1 cellular context compared by ENCODE assay signal in the genomic region with DNA sequence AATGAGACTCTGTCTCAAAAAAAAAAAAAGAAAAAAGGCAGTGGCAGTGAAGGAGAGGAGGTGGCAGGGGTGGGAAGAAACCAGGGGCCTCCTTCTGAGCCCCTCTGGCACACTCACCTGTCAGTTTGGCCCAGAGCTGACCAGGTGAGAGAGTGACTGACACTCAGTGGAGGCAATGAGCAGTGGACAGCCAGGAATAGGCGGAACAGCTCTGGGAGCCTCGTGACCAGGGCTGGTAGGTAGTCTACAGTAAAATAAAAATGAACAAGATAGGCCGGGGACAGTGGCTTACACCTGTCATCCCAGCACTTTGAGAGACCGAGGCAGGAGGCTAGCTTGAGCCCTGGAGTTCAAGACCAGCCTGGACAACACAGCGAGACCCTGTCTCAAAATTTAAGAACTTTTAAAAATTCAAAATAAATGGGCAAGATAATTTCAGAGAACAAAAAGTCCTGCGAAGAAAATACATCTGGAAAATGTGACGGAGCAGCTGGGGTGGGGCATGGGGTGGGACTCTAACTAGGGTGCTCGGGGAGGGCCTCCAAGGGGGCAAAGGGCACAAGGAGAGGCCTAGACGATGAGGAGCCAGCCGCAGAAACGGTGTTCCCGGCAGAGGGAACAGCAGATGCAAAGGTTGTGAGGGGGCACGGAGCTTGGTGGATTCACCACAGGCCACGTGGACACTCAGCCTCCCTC.
TF ChIP-seq lines count a peak whose summit lies in the region.

No MANE protein-coding gene starts in this region.

TF ChIP-seq in GM12878, 131 proteins besides CTCF, POLR2A, EP300 and RAD21:
- TF ChIP-seq YBX1 (IDR thresholded peaks at IDR 0.05) (no peak), KLF5 (IDR thresholded peaks at IDR 0.05; ENCODE audit: partially characterized antibody) (no peak), RB1 (IDR thresholded peaks at IDR 0.05; ENCODE audit: borderline replicate concordance) (no peak)
